Comparison of ENCODE assay signal across 8 cellular contexts in genomic region chr11:67584205-67584880, GRCh38.
DNase-seq lines count a peak whose midpoint lies in the region; ATAC-seq, FAIRE-seq and TF ChIP-seq lines count a peak whose summit lies in the region.

No MANE protein-coding gene starts in this region.

- H3K4me3 ChIP-seq in foreskin fibroblast (ENCODE audit: low read depth in 1 of 2, low read length in 2 of 2) = peak overlapping the region; percentile 86 to 89

- peak overlapping the region; percentile 58 to 90 (median 83) for H3K27ac Mint-ChIP-seq in nephron

- TF ChIP-seq CTCF in foreskin fibroblast (IDR thresholded peaks at IDR 0.05; ENCODE audit: low read depth, low read length) (no peak), nephron (IDR thresholded peaks at IDR 0.05; ENCODE audit: unreplicated experiment in 3 of 3) (no peak)

- peaks cover 28% of the 10 kb centered on the region for H3K4me1 Mint-ChIP-seq in nephron

- H3K4me3 Mint-ChIP-seq in nephron = peak overlapping the region; percentile 89 to 91 (median 91)

- H3K9me3 Mint-ChIP-seq in nephron = no peaks in the 10 kb centered on the region

- DNase-seq in NCI-H2227 treated with DMSO at 0.1 percent for 48 hours (lab: John Stamatoyannopoulos, UW) (peak; percentile 42), foreskin fibroblast (peak; percentile 61 to 80), urothelium cell line (ENCODE audit: low spot score) (peak; percentile 57), NCI-H146 treated with DMSO at 0.1 percent for 48 hours (lab: John Stamatoyannopoulos, UW; ENCODE audit: unreplicated experiment) (no peak)
- DNase-seq in activated effector memory CD4-positive, alpha-beta T cell treated with Interleukin-2 at 50 U/mL for 16 hours = peak; percentile 24

- no peak for FAIRE-seq in urothelium cell line (lab: Jason Lieb, UNC)

- peak; percentile 2 for ATAC-seq in GM18907 (IDR thresholded peaks at IDR 0.05; ENCODE audit: unreplicated experiment)
- ATAC-seq in GM21360 (IDR thresholded peaks at IDR 0.05; ENCODE audit: unreplicated experiment) = no peak

- peaks cover 38% of the 10 kb centered on the region for H3K27me3 Mint-ChIP-seq in nephron (ENCODE audit: low read depth)

- H3K36me3 Mint-ChIP-seq in nephron (ENCODE audit: low read depth) = peaks cover 36% of the 10 kb centered on the region
